Comparison of ENCODE assay signal across 1 cellular context in the genomic region with DNA sequence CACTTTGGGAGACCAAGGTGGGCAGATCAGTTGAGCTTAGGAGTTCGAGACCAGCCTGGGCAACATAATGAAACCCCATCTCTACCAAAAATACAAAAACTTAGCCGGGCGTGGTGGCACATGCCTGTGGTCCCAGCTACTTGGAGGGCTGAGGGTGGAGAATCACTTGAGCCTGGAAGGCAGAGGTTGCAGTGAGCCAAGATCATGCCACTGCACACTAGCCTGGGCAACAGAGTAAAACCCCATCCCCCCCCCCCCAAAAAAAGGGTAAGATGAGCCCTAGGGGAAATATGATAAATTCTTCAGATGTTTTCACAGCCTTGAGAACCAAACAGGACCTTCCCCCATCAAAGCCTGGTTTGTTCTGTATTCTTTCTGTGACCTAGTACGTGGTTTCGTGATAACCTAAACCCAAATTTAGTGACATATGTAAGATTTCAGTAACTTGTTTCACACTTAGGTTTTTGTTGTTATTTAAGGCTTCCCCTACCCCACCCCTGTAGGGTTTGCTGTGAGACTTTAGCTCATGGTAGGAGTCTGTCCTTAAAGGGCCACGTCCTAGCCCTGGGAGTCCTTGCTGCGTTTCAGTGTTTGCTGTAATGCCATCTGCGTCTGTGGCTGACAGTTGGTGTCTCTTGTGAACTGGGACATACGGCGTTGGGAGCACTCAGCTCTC.
TF ChIP-seq lines count a peak whose summit lies in the region.

No MANE protein-coding gene starts in this region.

TF ChIP-seq in GM12878, 131 proteins besides CTCF, POLR2A, EP300 and RAD21 (continued from another document and continues in another):
- no peak for TF ChIP-seq CBX3 (IDR thresholded peaks at IDR 0.05; ENCODE audit: borderline replicate concordance, low read depth)
- TF ChIP-seq BHLHE40 (IDR thresholded peaks at IDR 0.05; ENCODE audit: borderline replicate concordance in 1 of 2, low read depth in 2 of 2, low read length in 1 of 2): peak; percentile 27 to 81; a peak in 2 of 4 replicates
- TF ChIP-seq, protein P1, sequence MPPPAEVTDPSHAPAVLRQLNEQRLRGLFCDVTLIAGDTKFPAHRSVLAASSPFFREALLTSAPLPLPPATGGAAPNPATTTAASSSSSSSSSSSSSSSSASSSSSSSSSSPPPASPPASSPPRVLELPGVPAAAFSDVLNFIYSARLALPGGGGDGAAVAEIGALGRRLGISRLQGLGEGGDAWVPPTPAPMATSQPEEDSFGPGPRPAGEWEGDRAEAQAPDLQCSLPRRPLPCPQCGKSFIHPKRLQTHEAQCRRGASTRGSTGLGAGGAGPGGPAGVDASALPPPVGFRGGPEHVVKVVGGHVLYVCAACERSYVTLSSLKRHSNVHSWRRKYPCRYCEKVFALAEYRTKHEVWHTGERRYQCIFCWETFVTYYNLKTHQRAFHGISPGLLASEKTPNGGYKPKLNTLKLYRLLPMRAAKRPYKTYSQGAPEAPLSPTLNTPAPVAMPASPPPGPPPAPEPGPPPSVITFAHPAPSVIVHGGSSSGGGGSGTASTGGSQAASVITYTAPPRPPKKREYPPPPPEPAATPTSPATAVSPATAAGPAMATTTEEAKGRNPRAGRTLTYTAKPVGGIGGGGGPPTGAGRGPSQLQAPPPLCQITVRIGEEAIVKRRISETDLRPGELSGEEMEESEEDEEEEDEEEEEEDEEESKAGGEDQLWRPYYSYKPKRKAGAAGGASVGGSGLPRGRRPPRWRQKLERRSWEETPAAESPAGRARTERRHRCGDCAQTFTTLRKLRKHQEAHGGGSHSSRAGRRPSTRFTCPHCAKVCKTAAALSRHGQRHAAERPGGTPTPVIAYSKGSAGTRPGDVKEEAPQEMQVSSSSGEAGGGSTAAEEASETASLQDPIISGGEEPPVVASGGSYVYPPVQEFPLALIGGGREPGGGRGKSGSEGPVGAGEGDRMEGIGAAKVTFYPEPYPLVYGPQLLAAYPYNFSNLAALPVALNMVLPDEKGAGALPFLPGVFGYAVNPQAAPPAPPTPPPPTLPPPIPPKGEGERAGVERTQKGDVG (CRISPR knock-in tag; IDR thresholded peaks at IDR 0.05): no peak
- TF ChIP-seq HDAC2 (IDR thresholded peaks at IDR 0.05): no peak
- TF ChIP-seq ZNF24 (IDR thresholded peaks at IDR 0.05): 0 out of 2 replicates have a peak, but pooled peaks have one; percentile 14
- peak; percentile 59; the same call in 1 of the 2 replicates for TF ChIP-seq BCL11A (IDR thresholded peaks at IDR 0.05; ENCODE audit: low read depth, low read length)
- TF ChIP-seq HDGF (IDR thresholded peaks at IDR 0.05): no peak
- TF ChIP-seq STAT3 (IDR thresholded peaks at IDR 0.05; ENCODE audit: low read depth, low read length): 0 out of 2 replicates have a peak, but pooled peaks have one; percentile 72
- peak; percentile 23 for TF ChIP-seq SP1 (IDR thresholded peaks at IDR 0.05; ENCODE audit: low read depth, low read length)
- TF ChIP-seq MEF2B (IDR thresholded peaks at IDR 0.05; ENCODE audit: partially characterized antibody, poor library complexity, severe bottlenecking): peak; percentile 98
- TF ChIP-seq E2F8 (IDR thresholded peaks at IDR 0.05; ENCODE audit: low read depth, partially characterized antibody): no peak
- TF ChIP-seq, protein P2, sequence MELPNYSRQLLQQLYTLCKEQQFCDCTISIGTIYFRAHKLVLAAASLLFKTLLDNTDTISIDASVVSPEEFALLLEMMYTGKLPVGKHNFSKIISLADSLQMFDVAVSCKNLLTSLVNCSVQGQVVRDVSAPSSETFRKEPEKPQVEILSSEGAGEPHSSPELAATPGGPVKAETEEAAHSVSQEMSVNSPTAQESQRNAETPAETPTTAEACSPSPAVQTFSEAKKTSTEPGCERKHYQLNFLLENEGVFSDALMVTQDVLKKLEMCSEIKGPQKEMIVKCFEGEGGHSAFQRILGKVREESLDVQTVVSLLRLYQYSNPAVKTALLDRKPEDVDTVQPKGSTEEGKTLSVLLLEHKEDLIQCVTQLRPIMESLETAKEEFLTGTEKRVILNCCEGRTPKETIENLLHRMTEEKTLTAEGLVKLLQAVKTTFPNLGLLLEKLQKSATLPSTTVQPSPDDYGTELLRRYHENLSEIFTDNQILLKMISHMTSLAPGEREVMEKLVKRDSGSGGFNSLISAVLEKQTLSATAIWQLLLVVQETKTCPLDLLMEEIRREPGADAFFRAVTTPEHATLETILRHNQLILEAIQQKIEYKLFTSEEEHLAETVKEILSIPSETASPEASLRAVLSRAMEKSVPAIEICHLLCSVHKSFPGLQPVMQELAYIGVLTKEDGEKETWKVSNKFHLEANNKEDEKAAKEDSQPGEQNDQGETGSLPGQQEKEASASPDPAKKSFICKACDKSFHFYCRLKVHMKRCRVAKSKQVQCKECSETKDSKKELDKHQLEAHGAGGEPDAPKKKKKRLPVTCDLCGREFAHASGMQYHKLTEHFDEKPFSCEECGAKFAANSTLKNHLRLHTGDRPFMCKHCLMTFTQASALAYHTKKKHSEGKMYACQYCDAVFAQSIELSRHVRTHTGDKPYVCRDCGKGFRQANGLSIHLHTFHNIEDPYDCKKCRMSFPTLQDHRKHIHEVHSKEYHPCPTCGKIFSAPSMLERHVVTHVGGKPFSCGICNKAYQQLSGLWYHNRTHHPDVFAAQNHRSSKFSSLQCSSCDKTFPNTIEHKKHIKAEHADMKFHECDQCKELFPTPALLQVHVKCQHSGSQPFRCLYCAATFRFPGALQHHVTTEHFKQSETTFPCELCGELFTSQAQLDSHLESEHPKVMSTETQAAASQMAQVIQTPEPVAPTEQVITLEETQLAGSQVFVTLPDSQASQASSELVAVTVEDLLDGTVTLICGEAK (IDR thresholded peaks at IDR 0.05; ENCODE audit: borderline replicate concordance): no peak
- peak; percentile 94 for TF ChIP-seq CUX1 (IDR thresholded peaks at IDR 0.05; ENCODE audit: insufficient replicate concordance, low read depth, low read length)
- peak; percentile 94 for TF ChIP-seq ATF7 (IDR thresholded peaks at IDR 0.05; ENCODE audit: low read depth)
- TF ChIP-seq TBL1XR1 (IDR thresholded peaks at IDR 0.05; ENCODE audit: low read depth, low read length): peak; percentile 75
- peak; percentile 43 for TF ChIP-seq KLF5 (IDR thresholded peaks at IDR 0.05; ENCODE audit: partially characterized antibody)
- no peak for TF ChIP-seq MYB (IDR thresholded peaks at IDR 0.05; ENCODE audit: borderline replicate concordance, low read depth, low read length)
- no peak for TF ChIP-seq ETV6 (conservative IDR thresholded peaks at IDR 0.05 in 1 of 2, IDR thresholded peaks at IDR 0.05 in 1 of 2; ENCODE audit: borderline replicate concordance in 1 of 2, low read depth in 1 of 2)
- no peak for TF ChIP-seq NFYA (IDR thresholded peaks at IDR 0.05; ENCODE audit: borderline replicate concordance, low read depth, low read length)
- TF ChIP-seq FOXK2 (IDR thresholded peaks at IDR 0.05): no peak
- no peak; the same call in 1 of the 2 replicates for TF ChIP-seq DPF2 (IDR thresholded peaks at IDR 0.05)
- TF ChIP-seq NRF1 (conservative IDR thresholded peaks at IDR 0.05; ENCODE audit: low read depth, low read length): no peak
- TF ChIP-seq, protein P3, sequence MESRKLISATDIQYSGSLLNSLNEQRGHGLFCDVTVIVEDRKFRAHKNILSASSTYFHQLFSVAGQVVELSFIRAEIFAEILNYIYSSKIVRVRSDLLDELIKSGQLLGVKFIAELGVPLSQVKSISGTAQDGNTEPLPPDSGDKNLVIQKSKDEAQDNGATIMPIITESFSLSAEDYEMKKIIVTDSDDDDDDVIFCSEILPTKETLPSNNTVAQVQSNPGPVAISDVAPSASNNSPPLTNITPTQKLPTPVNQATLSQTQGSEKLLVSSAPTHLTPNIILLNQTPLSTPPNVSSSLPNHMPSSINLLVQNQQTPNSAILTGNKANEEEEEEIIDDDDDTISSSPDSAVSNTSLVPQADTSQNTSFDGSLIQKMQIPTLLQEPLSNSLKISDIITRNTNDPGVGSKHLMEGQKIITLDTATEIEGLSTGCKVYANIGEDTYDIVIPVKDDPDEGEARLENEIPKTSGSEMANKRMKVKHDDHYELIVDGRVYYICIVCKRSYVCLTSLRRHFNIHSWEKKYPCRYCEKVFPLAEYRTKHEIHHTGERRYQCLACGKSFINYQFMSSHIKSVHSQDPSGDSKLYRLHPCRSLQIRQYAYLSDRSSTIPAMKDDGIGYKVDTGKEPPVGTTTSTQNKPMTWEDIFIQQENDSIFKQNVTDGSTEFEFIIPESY (IDR thresholded peaks at IDR 0.05): no peak
- TF ChIP-seq, protein P4, sequence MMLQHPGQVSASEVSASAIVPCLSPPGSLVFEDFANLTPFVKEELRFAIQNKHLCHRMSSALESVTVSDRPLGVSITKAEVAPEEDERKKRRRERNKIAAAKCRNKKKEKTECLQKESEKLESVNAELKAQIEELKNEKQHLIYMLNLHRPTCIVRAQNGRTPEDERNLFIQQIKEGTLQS (IDR thresholded peaks at IDR 0.05; ENCODE audit: borderline replicate concordance, extremely low read depth, low read depth, low read length): no peak
- 0 out of 2 replicates have a peak, but pooled peaks have one; percentile 44 for TF ChIP-seq RBBP5 (conservative IDR thresholded peaks at IDR 0.05)
- TF ChIP-seq ZNF217 (IDR thresholded peaks at IDR 0.05): 0 out of 2 replicates have a peak, but pooled peaks have one; percentile 43
- TF ChIP-seq TCF3 (IDR thresholded peaks at IDR 0.05; ENCODE audit: borderline replicate concordance, insufficient read depth, low read depth, low read length): no peak
- no peak for TF ChIP-seq NFXL1 (IDR thresholded peaks at IDR 0.05; ENCODE audit: borderline replicate concordance)
- no peak for TF ChIP-seq KDM1A (IDR thresholded peaks at IDR 0.05; ENCODE audit: borderline replicate concordance)
- TF ChIP-seq YY1 (IDR thresholded peaks at IDR 0.05; ENCODE audit: low read depth, low read length): no peak
- TF ChIP-seq STAT1 (conservative IDR thresholded peaks at IDR 0.05): no peak
- peak; percentile 97 for TF ChIP-seq MEF2A (IDR thresholded peaks at IDR 0.05; ENCODE audit: insufficient read depth, low read depth, low read length)
- 0 out of 2 replicates have a peak, but pooled peaks have one; percentile 15 for TF ChIP-seq GATAD2B (conservative IDR thresholded peaks at IDR 0.05; ENCODE audit: low read depth)
